8 cellular contexts compared by ENCODE assay signal in the genomic region with DNA sequence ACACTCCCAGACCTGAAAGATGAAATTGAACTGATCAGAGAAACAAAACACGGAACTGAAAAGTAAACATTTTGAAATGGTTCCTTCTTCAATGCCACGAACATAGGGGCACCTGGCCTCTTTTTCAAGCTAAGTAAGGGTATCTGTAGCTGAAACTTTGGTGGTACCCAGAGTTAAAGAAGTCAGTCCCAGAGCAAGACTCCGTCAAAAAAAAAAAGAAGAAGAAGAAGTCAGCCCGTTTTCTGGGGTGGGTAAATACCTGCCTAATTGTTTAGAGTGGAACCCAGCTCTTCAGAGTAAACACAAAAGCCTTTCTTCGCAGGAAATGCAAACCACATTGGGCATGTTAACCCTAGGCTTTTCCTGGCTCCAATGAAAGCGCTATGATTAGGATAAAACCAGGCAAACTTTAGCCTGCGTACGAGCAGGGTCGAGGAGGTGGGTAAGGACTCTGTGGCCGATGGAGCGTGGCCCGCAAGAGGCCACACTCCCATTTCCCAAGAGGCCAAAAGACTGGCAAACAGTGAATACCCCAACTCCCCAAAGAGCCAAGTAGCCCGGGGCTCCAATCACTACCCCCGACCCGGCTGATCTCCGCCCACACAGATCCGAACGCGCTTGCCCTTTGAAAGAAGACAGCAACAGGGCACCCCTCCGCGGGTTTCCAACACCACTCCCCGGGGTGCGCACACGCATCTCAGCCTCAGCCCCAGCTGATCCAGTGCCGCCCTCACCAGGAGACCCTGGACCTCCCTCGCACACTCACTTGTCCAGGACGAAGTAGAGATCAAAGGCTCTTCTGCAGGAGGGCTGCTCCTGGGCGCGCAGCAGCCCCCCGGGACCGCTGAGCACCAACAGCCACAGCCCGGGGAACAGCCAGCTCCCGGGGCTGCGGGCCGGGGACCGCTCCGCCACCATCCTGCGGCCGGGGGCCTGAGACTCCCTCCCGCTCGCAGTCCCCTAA. TPM values are rescaled to one million over a fixed set of nuclear protein-coding genes. Genes with fewer than 3 reads are reported as not detected.
DNase-seq lines count a peak whose midpoint lies in the region; ATAC-seq and TF ChIP-seq lines count a peak whose summit lies in the region.

No MANE protein-coding gene starts in this region.

- H3K27ac Mint-ChIP-seq in WTC11, result no peak overlapping the region
- H3K27ac Mint-ChIP-seq in central memory CD8-positive, alpha-beta T cell (ENCODE audit: low read depth), result peak overlapping the region; percentile 95

- H2AFZ ChIP-seq in GM23248, result peak overlapping the region; percentile 79

- H3K4me3 Mint-ChIP-seq in WTC11, result peak overlapping the region; percentile 95
- H3K4me3 Mint-ChIP-seq in central memory CD8-positive, alpha-beta T cell, result peak overlapping the region; percentile 94

- H3K27ac ChIP-seq in GM23248, result peak overlapping the region; percentile 76
- H3K27ac ChIP-seq in left lung, result peak overlapping the region; percentile 97 to 100

- POLR2A ChIA-PET in WTC11 (lab: Charles Lee), result interaction anchor here (1.3 to 1.5 kb wide), 2 partner anchors 12 to 16 kb away, joined by 4 read pairs; no protein-coding TSS in a partner anchor

- CTCF ChIA-PET in WTC11 (lab: Charles Lee), result interaction anchor here (1.1 to 2.1 kb wide), 5 partner anchors 23 to 155 kb away, joined by 3 to 13 read pairs (median 4); no protein-coding TSS in a partner anchor

- H3K9me2 ChIP-seq in GM23248 (ENCODE audit: insufficient read depth), result no peaks in the 10 kb centered on the region

- H3K27me3 Mint-ChIP-seq in WTC11 (ENCODE audit: low read depth), result peaks cover 36% of the 10 kb centered on the region
- no peaks in the 10 kb centered on the region for H3K27me3 Mint-ChIP-seq in central memory CD8-positive, alpha-beta T cell

- intact Hi-C loops in left lung (cut with DNase I), result no loop called here

- H4K20me1 ChIP-seq in GM23248 (ENCODE audit: insufficient read depth), result no peaks in the 10 kb centered on the region

- H3K4me3 ChIP-seq in GM23248 (peak overlapping the region; percentile 80), left lung (peak overlapping the region; percentile 89 to 96)

- H3K36me3 ChIP-seq in GM23248 (ENCODE audit: low read depth) (peaks cover 15% of the 10 kb centered on the region), left lung (peaks cover 0 to 23% of the 10 kb centered on the region in 2 donors)

- H3F3A ChIP-seq in GM23248 (ENCODE audit: insufficient read depth), result peaks cover 42% of the 10 kb centered on the region

- peaks cover 23% of the 10 kb centered on the region for H3K4me1 Mint-ChIP-seq in WTC11
- H3K4me1 Mint-ChIP-seq in central memory CD8-positive, alpha-beta T cell, result peaks cover 60% of the 10 kb centered on the region

- in situ Hi-C loops in GM23248 (cut with MboI), result no loop called here
- in situ Hi-C loops in G401 (cut with HindIII; ENCODE audit: low sequenced_read_pairs), result no loop called here

- TF ChIP-seq CTCF in WTC11 (IDR thresholded peaks at IDR 0.05), result no peak
- no peak for TF ChIP-seq CTCF in left lung (IDR thresholded peaks at IDR 0.05)

- H3K9ac ChIP-seq in GM23248, result peak overlapping the region; percentile 84

- H3K9me3 ChIP-seq in GM23248 (ENCODE audit: low read depth), result no peaks in the 10 kb centered on the region
- H3K9me3 ChIP-seq in left lung, result no peaks in the 10 kb centered on the region

- no peaks in the 10 kb centered on the region for H3K27me3 ChIP-seq in GM23248 (replicated peaks; ENCODE audit: insufficient read depth)
- H3K27me3 ChIP-seq in left lung, result no peaks in the 10 kb centered on the region

- ATAC-seq in WTC11 (peak; percentile 32), left lung (peak; percentile 57)
- peak; percentile 50 for ATAC-seq in central memory CD8-positive, alpha-beta T cell (replicated peaks; ENCODE audit: extremely low read depth, poor library complexity, severe bottlenecking)

- H3K36me3 Mint-ChIP-seq in WTC11, result peaks cover 6% of the 10 kb centered on the region; the same call in 1 of the 2 replicates
- H3K36me3 Mint-ChIP-seq in central memory CD8-positive, alpha-beta T cell (ENCODE audit: insufficient read depth), result peaks cover 21% of the 10 kb centered on the region

- peak; percentile 35 for DNase-seq in GF-D8 (lab: John Stamatoyannopoulos, UW)
- peak; percentile 65 for DNase-seq in GM23248
- peak; percentile 15 for DNase-seq in LoVo (ENCODE audit: low spot score)
- peak; percentile 53 for DNase-seq in WTC11 (ENCODE audit: low spot score)
- peak; percentile 34 to 42 for DNase-seq in central memory CD8-positive, alpha-beta T cell (ENCODE audit: low spot score in 2 of 2)
- DNase-seq in left lung, result peak; percentile 70 to 87
- peak; percentile 37 for DNase-seq in stimulated activated CD8-positive, alpha-beta memory T cell treated with anti-CD3 and anti-CD28 coated beads, Interleukin-12 subunit alpha, Interleukin-12 subunit beta, amount 100 ng/mL, for 4 hours (ENCODE audit: low read depth)
- no peak for DNase-seq in G401 (ENCODE audit: low spot score)

- 1% methylated on average over 38 of the region's 41 CpGs for WGBS in GM23248 (ENCODE audit: low coverage in 1 of 2, low lambda C conversion rate in 2 of 2, missing lambda C conversion rate in 2 of 2), 2 experiments

- H3K4me1 ChIP-seq in GM23248 (ENCODE audit: insufficient read depth), result peaks cover 44% of the 10 kb centered on the region
- peaks cover 11 to 69% of the 10 kb centered on the region in 2 donors for H3K4me1 ChIP-seq in left lung

- H3K9me3 Mint-ChIP-seq in WTC11, result peaks cover 11% of the 10 kb centered on the region
- H3K9me3 Mint-ChIP-seq in central memory CD8-positive, alpha-beta T cell, result no peaks in the 10 kb centered on the region

- peak overlapping the region; percentile 93 for H3K4me2 ChIP-seq in GM23248 (ENCODE audit: unreplicated experiment)

- H3K79me2 ChIP-seq in GM23248 (ENCODE audit: insufficient read depth), result peaks cover 42% of the 10 kb centered on the region

TF ChIP-seq in WTC11, 78 proteins besides CTCF, POLR2A, EP300 and RAD21:
- TF ChIP-seq ZNF232 (CRISPR knock-in tag; IDR thresholded peaks at IDR 0.05), result 0 out of 2 replicates have a peak, but pooled peaks have one; percentile 50
- TF ChIP-seq GRHL2 (CRISPR knock-in tag; IDR thresholded peaks at IDR 0.05; ENCODE audit: insufficient replicate concordance, severe bottlenecking), result no peak
- TF ChIP-seq ZNF423 (CRISPR knock-in tag; IDR thresholded peaks at IDR 0.05), result peak; percentile 91
- 0 out of 2 replicates have a peak, but pooled peaks have one; percentile 10 for TF ChIP-seq ETV6 (CRISPR knock-in tag; IDR thresholded peaks at IDR 0.05)
- no peak for TF ChIP-seq NFE2L1 (CRISPR knock-in tag; IDR thresholded peaks at IDR 0.05)
- 0 out of 2 replicates have a peak, but pooled peaks have one; percentile 12 for TF ChIP-seq FOXK1 (CRISPR knock-in tag; IDR thresholded peaks at IDR 0.05)
- no peak for TF ChIP-seq OVOL2 (CRISPR knock-in tag; IDR thresholded peaks at IDR 0.05; ENCODE audit: borderline replicate concordance)
- no peak for TF ChIP-seq ZNF425 (CRISPR knock-in tag; conservative IDR thresholded peaks at IDR 0.05)

RNA-seq across cellular contexts. Expression of gene ANTXR2, which starts 1.1 kb away (rescaled TPM):
- 84.0 and 87.5 TPM in 2 replicates for total RNA-seq in GM23248 (2014; rRNA removed; shearing (Covaris generic))
- polyA plus RNA-seq in GM23248 (2016; fragmentation: Nextera tagmentation; extraction: Ambion mirVana), result 74.9 and 77.2 TPM in 2 replicates
- total RNA-seq in WTC11 (2021), result 7.9 to 9.9 TPM (median 9.0 TPM) in 3 replicates
- total RNA-seq in left lung, result 10 to 100 TPM; 45.6 to 73.3 TPM
- 0.18 and 0.51 TPM in 2 replicates for total RNA-seq in G401 (2014; rRNA removed; shearing (Covaris generic))
